In genomic region chr10:52453501-52453900, GRCh38 we compare ENCODE assay signal across 25 cellular contexts.
"Had no signal": no experiment of that assay in that cellular context is flagged by ENCODE, and none has a peak within 500 bp of the region (broad histone marks: within the 10 kb centered on the region; RNA-seq: fewer than 3 reads in every experiment).

No MANE protein-coding gene starts in this region.

- H3K9me3 Mint-ChIP-seq: endodermal cell; immature natural killer cell; naive B cell; nephron; stimulated activated memory B cell treated with anti-CD40 and anti-IgM and Interleukin-4, amounts not matched to agents 10 μg/mL and 1 μg/mL and 100 μg/mL, for 72 hours; stimulated activated naive CD8-positive, alpha-beta T cell treated with anti-CD3 and anti-CD28 coated beads, Interleukin-15, Interleukin-2, amounts not matched to agents 100 ng/mL and 50 ng/mL, for 24 hours had no signal

- H3K4me1 ChIP-seq: left ventricle myocardium inferior, lower lobe of right lung, parathyroid adenoma, prostate gland, right lobe of liver, spleen, tibial artery, upper lobe of left lung, uterus had no signal

- H3K27me3 ChIP-seq: right lobe of liver, spleen, upper lobe of left lung, uterus had no signal

- H3K27ac Mint-ChIP-seq: endodermal cell; immature natural killer cell; naive B cell; nephron; stimulated activated memory B cell treated with anti-CD40 and anti-IgM and Interleukin-4, amounts not matched to agents 10 μg/mL and 1 μg/mL and 100 μg/mL, for 72 hours; stimulated activated naive CD8-positive, alpha-beta T cell treated with anti-CD3 and anti-CD28 coated beads, Interleukin-15, Interleukin-2, amounts not matched to agents 100 ng/mL and 50 ng/mL, for 24 hours had no signal

- H3K9me3 ChIP-seq: left ventricle myocardium inferior, lower lobe of right lung, prostate gland, right lobe of liver, spleen, tibial artery, upper lobe of left lung, uterus had no signal

- H3K36me3 ChIP-seq: left ventricle myocardium inferior, lower lobe of right lung, prostate gland, right lobe of liver, spleen, tibial artery, upper lobe of left lung, uterus had no signal

- H3K4me1 Mint-ChIP-seq: immature natural killer cell; naive B cell; nephron; stimulated activated memory B cell treated with anti-CD40 and anti-IgM and Interleukin-4, amounts not matched to agents 10 μg/mL and 1 μg/mL and 100 μg/mL, for 72 hours had no signal

- H3K27me3 Mint-ChIP-seq: naive B cell; stimulated activated memory B cell treated with anti-CD40 and anti-IgM and Interleukin-4, amounts not matched to agents 10 μg/mL and 1 μg/mL and 100 μg/mL, for 72 hours; stimulated activated naive CD8-positive, alpha-beta T cell treated with anti-CD3 and anti-CD28 coated beads, Interleukin-15, Interleukin-2, amounts not matched to agents 100 ng/mL and 50 ng/mL, for 24 hours had no signal

- DNase-seq: effector CD4-positive, alpha-beta T cell; endodermal cell; immature natural killer cell; kidney; left cardiac atrium; left ventricle myocardium inferior; lower lobe of right lung; mesenchymal stem cell; naive B cell; retina; right lobe of liver; spleen; stimulated activated CD4-positive, alpha-beta T cell treated with anti-CD3 and anti-CD28 coated beads, Interleukin-15, amount 100 ng/mL, for 24 hours; stimulated activated CD4-positive, alpha-beta T cell treated with anti-CD3 and anti-CD28 coated beads, Interleukin-1b, Interleukin-23, amount 100 ng/mL, for 48 hours; stimulated activated CD4-positive, alpha-beta T cell treated with anti-CD3 and anti-CD28 coated beads, Interleukin-4, amount 100 ng/mL, for 24 hours; tibial artery; upper lobe of left lung; uterus had no signal

- ATAC-seq: esophagus mucosa; left cardiac atrium; lower lobe of right lung; right lobe of liver; stimulated activated memory B cell treated with anti-CD40 and anti-IgM and Interleukin-4, amounts not matched to agents 10 μg/mL and 1 μg/mL and 100 μg/mL, for 72 hours had no signal

- H3K36me3 Mint-ChIP-seq: immature natural killer cell; naive B cell; stimulated activated memory B cell treated with anti-CD40 and anti-IgM and Interleukin-4, amounts not matched to agents 10 μg/mL and 1 μg/mL and 100 μg/mL, for 72 hours had no signal

- H3K4me3 Mint-ChIP-seq: endodermal cell; immature natural killer cell; naive B cell; nephron; stimulated activated memory B cell treated with anti-CD40 and anti-IgM and Interleukin-4, amounts not matched to agents 10 μg/mL and 1 μg/mL and 100 μg/mL, for 72 hours; stimulated activated naive CD8-positive, alpha-beta T cell treated with anti-CD3 and anti-CD28 coated beads, Interleukin-15, Interleukin-2, amounts not matched to agents 100 ng/mL and 50 ng/mL, for 24 hours had no signal

- H3K4me3 ChIP-seq: coronary artery, left ventricle myocardium inferior, lower lobe of right lung, prostate gland, right lobe of liver, spleen, tibial artery, upper lobe of left lung, uterus had no signal

- H3K27ac ChIP-seq: coronary artery, left ventricle myocardium inferior, lower lobe of right lung, parathyroid adenoma, prostate gland, right lobe of liver, spleen, tibial artery, upper lobe of left lung, uterus had no signal
